ENCODE assay signal across 33 cellular contexts in genomic region chr13:45015300-45015699, GRCh38. TPM values are rescaled to one million over a fixed set of nuclear protein-coding genes. Genes with fewer than 3 reads are reported as not detected.
DNase-seq lines count a peak whose midpoint lies in the region; ATAC-seq, FAIRE-seq and TF ChIP-seq lines count a peak whose summit lies in the region.
"Had no signal": no experiment of that assay in that cellular context is flagged by ENCODE, and none has a peak within 500 bp of the region (broad histone marks: within the 10 kb centered on the region; RNA-seq: fewer than 3 reads in every experiment).

No MANE protein-coding gene starts in this region.

- POLR2A ChIA-PET in A673 (lab: Charles Lee; ENCODE audit: low non-redundant PET) (no interaction called here), RWPE1 (lab: Yijun Ruan, JAX; ENCODE audit: low non-redundant PET) (no interaction called here)

- no peak for ATAC-seq in omental fat pad (ENCODE audit: low FRiP score)
- ATAC-seq: activated CD4-positive, CD25-positive, alpha-beta regulatory T cell treated with anti-CD3 and anti-CD28 coated beads, Interleukin-2, amount 50 U/mL, for 24 hours; activated CD8-positive, alpha-beta T cell treated with anti-CD3 and anti-CD28 coated beads, Interleukin-2, amount 10 ng/mL, durations not matched to agents 7 days and 5 days; heart right ventricle; stimulated activated memory B cell treated with anti-CD40 and anti-IgM and Interleukin-4, amounts not matched to agents 10 μg/mL and 1 μg/mL and 100 μg/mL, for 72 hours had no signal

- no peaks in the 10 kb centered on the region for H3K4me1 ChIP-seq in A673 (ENCODE audit: insufficient read depth, low read length, poor library complexity, severe bottlenecking)
- H3K4me1 ChIP-seq: heart right ventricle, right atrium auricular region, SJSA1, spleen, testis had no signal

- no peak for TF ChIP-seq POLR2A in GM12891 (IDR thresholded peaks at IDR 0.05; ENCODE audit: low read depth, low read length)

- TF ChIP-seq CTCF in A673 (conservative IDR thresholded peaks at IDR 0.05; ENCODE audit: low read depth, low read length), result no peak
- no peak for TF ChIP-seq CTCF in omental fat pad (IDR thresholded peaks at IDR 0.05)
- TF ChIP-seq CTCF in RWPE1 (conservative IDR thresholded peaks at IDR 0.05; ENCODE audit: low read depth), result no peak

- FAIRE-seq in GM12891 (lab: Jason Lieb, UNC), result no peak
- FAIRE-seq: GM19239, urothelium cell line had no signal

- H3K27ac ChIP-seq in A673 (ENCODE audit: low read depth, low read length, poor library complexity, severe bottlenecking) (no peak overlapping the region), RWPE1 (no peak overlapping the region)
- H3K27ac ChIP-seq: BLaER1, cardiac muscle cell, heart right ventricle, right atrium auricular region, SJSA1, spleen, testis had no signal

- CTCF ChIA-PET in A673 (lab: Charles Lee) (no interaction called here), RWPE1 (lab: Yijun Ruan, JAX) (no interaction called here)

- DNase-seq in A673 (ENCODE audit: low spot score), result peak; percentile 12
- peak; percentile 15 for DNase-seq in HS-5 (ENCODE audit: low read depth)
- DNase-seq in amniotic epithelial cell (ENCODE audit: low read depth), result peak; percentile 1
- peak; percentile 16 for DNase-seq in glomerular endothelial cell (ENCODE audit: extremely low read depth, low read depth, low spot score)
- DNase-seq in GM12891 (ENCODE audit: insufficient read length, low spot score), result no peak
- no peak for DNase-seq in omental fat pad (ENCODE audit: low spot score)
- DNase-seq in COLO668 (lab: John Stamatoyannopoulos, UW; ENCODE audit: unreplicated experiment), result no peak
- no peak for DNase-seq in RWPE1 (ENCODE audit: low spot score)
- DNase-seq: activated CD8-positive, alpha-beta T cell treated with anti-CD3 and anti-CD28 coated beads, Interleukin-2, amount 10 ng/mL, durations not matched to agents 7 days and 5 days; activated naive CD4-positive, alpha-beta T cell treated with Interleukin-2 at 50 U/mL for 16 hours; activated T-cell treated with anti-CD3 and anti-CD28 coated beads for 4 hours; amniotic stem cell; Calu3; cortex of kidney; heart right ventricle; mesendoderm; naive B cell; NCI-H1417; NCI-H2107; NK-92 treated with Interleukin-12 subunit alpha and Interleukin-12 subunit beta, amount 100 ng/mL, for 24 hours; occipital lobe; spleen; stimulated activated CD4-positive, alpha-beta T cell treated with anti-CD3 and anti-CD28 coated beads, Interleukin-2, amount 100 ng/mL, for 48 hours; T-helper 1 cell; testis had no signal

- H3K9me3 ChIP-seq in A673 (ENCODE audit: low read depth, low read length, poor library complexity, severe bottlenecking), result no peaks in the 10 kb centered on the region
- H3K9me3 ChIP-seq: BLaER1, heart right ventricle, right atrium auricular region, SJSA1, spleen, testis had no signal

- no peaks in the 10 kb centered on the region for H3K27me3 ChIP-seq in A673 (replicated peaks; ENCODE audit: insufficient read depth, low read depth, low read length, poor library complexity)
- H3K27me3 ChIP-seq: BLaER1, cardiac muscle cell, heart right ventricle, right atrium auricular region, SJSA1, spleen, testis had no signal

- H3K36me3 ChIP-seq in A673 (ENCODE audit: insufficient read depth, low read length, poor library complexity, severe bottlenecking), result peaks cover 16% of the 10 kb centered on the region

- intact Hi-C loops in A673 (cut with micrococcal nuclease; ENCODE audit: unreplicated experiment), result no loop called here

- no TSS peak for BruUV-seq in A673 (replicated peaks; lab: Mats Ljungman, UMichigan)

- H3K4me3 ChIP-seq in A673 (ENCODE audit: low read depth, low read length, poor library complexity, severe bottlenecking), result no peak overlapping the region
- H3K4me3 ChIP-seq: BLaER1, cardiac muscle cell, heart right ventricle, right atrium auricular region, SJSA1, spleen, testis had no signal

TF ChIP-seq in GM12891, 5 proteins besides CTCF, POLR2A, EP300 and RAD21:
- no peak for TF ChIP-seq POLR2AphosphoS5 (IDR thresholded peaks at IDR 0.05; ENCODE audit: low read depth, low read length)
- no peak for TF ChIP-seq PAX5 (IDR thresholded peaks at IDR 0.05; ENCODE audit: insufficient read depth, low read length, severe bottlenecking)
- TF ChIP-seq POU2F2 (IDR thresholded peaks at IDR 0.05; ENCODE audit: low read depth, low read length), result no peak
- TF ChIP-seq TAF1 (IDR thresholded peaks at IDR 0.05; ENCODE audit: low read depth, low read length), result no peak
- no peak for TF ChIP-seq SPI1 (IDR thresholded peaks at IDR 0.05; ENCODE audit: low read depth, low read length)

RNA-seq across cellular contexts. Expression of gene GPALPP1, which starts 26.0 kb away (rescaled TPM):
- total RNA-seq in A673 (2021) (29.7 and 33.8 TPM in 2 replicates), glomerular endothelial cell (27.3 and 27.4 TPM in 2 replicates), omental fat pad (10 to 100 TPM; 14.4 to 21.4 (median 17.6) TPM)
- 17.4 TPM for polyA plus RNA-seq in GM12891 (2012; ENCODE audit: low read depth, missing spikeins)

RNA-seq across cellular contexts. Expression of gene NUFIP1, which starts 26.0 kb away (rescaled TPM):
- total RNA-seq in A673 (2021) (12.8 and 13.4 TPM in 2 replicates), glomerular endothelial cell (3.6 TPM in 2 replicates), omental fat pad (1 to 10 TPM; 1.9 to 8.0 (median 2.5) TPM)
- polyA plus RNA-seq in GM12891 (2012; ENCODE audit: low read depth, missing spikeins), result 3.9 TPM

Comparison
In these comparisons a context has a peak if more than half of its experiments do, and no peak if none do; other contexts are left out.
1. DNase-seq: peak in A673 (single experiment), HS-5 (single experiment), amniotic epithelial cell (single experiment) and glomerular endothelial cell (single experiment); none in GM12891 (single experiment), omental fat pad (single experiment), COLO668 (single experiment) and RWPE1 (single experiment).